ENCODE assay signal across 8 cellular contexts in genomic region chr2:68252407-68253210, GRCh38. TPM values are rescaled to one million over a fixed set of nuclear protein-coding genes. Genes with fewer than 3 reads are reported as not detected.
A peak's percentile ranks its signal among the peaks of the same experiment; 100 is the strongest.
DNase-seq lines count a peak whose midpoint lies in the region; ATAC-seq and TF ChIP-seq lines count a peak whose summit lies in the region.

A gene with protein sequence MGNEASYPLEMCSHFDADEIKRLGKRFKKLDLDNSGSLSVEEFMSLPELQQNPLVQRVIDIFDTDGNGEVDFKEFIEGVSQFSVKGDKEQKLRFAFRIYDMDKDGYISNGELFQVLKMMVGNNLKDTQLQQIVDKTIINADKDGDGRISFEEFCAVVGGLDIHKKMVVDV (minus strand): TSS chr2:68252532. CDS start chr2:68252127, 405 bp downstream.

- POLR2A ChIA-PET in activated CD4-positive, alpha-beta memory T cell treated with anti-CD3 and anti-CD28 coated beads for 36 hours (lab: Charles Lee) = interaction anchor here (0.5 to 2.3 kb wide), 6 partner anchors 34 to 100 kb away, joined by 3 to 12 read pairs (median 4); partner anchors contain the start of gene PNO1

- TF ChIP-seq CTCF in CD14-positive monocyte (IDR thresholded peaks at IDR 0.05) (no peak), liver (IDR thresholded peaks at IDR 0.05; ENCODE audit: low read depth, low read length, missing input control) (no peak)

- peaks cover 0 to 3% (median 0%) of the 10 kb centered on the region in 7 donors for H3K9me3 Mint-ChIP-seq in CD14-positive monocyte
- no peaks in the 10 kb centered on the region for H3K9me3 Mint-ChIP-seq in activated CD4-positive, alpha-beta memory T cell treated with anti-CD3 and anti-CD28 coated beads for 36 hours

- H3K9ac ChIP-seq in liver (ENCODE audit: low read depth in 1 of 2, low read length in 2 of 2) = peak within 1 kb of the TSS; percentile 89 to 95

- H3K9me3 ChIP-seq in liver (ENCODE audit: control insufficient read depth in 4 of 4, low read length in 3 of 4) = no peaks in the 10 kb centered on the region

- H3K4me3 Mint-ChIP-seq in CD14-positive monocyte = peak within 1 kb of the TSS; percentile 98 to 99
- peak within 1 kb of the TSS; percentile 98 for H3K4me3 Mint-ChIP-seq in activated CD4-positive, alpha-beta memory T cell treated with anti-CD3 and anti-CD28 coated beads for 36 hours

- H3K4me3 ChIP-seq in liver (ENCODE audit: low read depth in 1 of 3, low read length in 3 of 3) = peak within 1 kb of the TSS; percentile 85 to 96 (median 86)

- DNase-seq in CD14-positive monocyte (ENCODE audit: low spot score) (peak; percentile 97), NCI-H82 (lab: John Stamatoyannopoulos, UW) (peak; percentile 97), dermis microvascular lymphatic vessel endothelial cell (ENCODE audit: low read depth in 2 of 2) (peak; percentile 87 to 97)
- peak; percentile 97 for DNase-seq in activated CD4-positive, alpha-beta memory T cell treated with anti-CD3 and anti-CD28 coated beads for 36 hours
- peak; percentile 93 for DNase-seq in stimulated activated CD4-positive, alpha-beta T cell treated with anti-CD3 and anti-CD28 coated beads, Interleukin-4, amount 100 ng/mL, for 1 hour

- H3K27me3 ChIP-seq in liver (ENCODE audit: control insufficient read depth in 4 of 4, insufficient read depth in 4 of 4, low read length in 3 of 4) = no peaks in the 10 kb centered on the region

- intact Hi-C loops in CD14-positive monocyte (cut with micrococcal nuclease) = loop anchor here (2.0 to 10.0 kb wide), 5 partner anchors 55 to 188 kb away; partner anchors contain the start of genes C1D (in 1 of the 2) and PNO1 (in 1 of the 2)
- intact Hi-C loops in activated CD4-positive, alpha-beta memory T cell treated with anti-CD3 and anti-CD28 coated beads for 36 hours (cut with micrococcal nuclease) = loop anchor here (1.0 to 10.0 kb wide), 5 partner anchors 110 to 655 kb away; no protein-coding TSS in a partner anchor

- peak within 1 kb of the TSS; percentile 98 to 99 (median 99) for H3K27ac Mint-ChIP-seq in CD14-positive monocyte
- peak within 1 kb of the TSS; percentile 98 for H3K27ac Mint-ChIP-seq in activated CD4-positive, alpha-beta memory T cell treated with anti-CD3 and anti-CD28 coated beads for 36 hours

- no peaks in the 10 kb centered on the region for H3K36me3 Mint-ChIP-seq in CD14-positive monocyte
- H3K36me3 Mint-ChIP-seq in activated CD4-positive, alpha-beta memory T cell treated with anti-CD3 and anti-CD28 coated beads for 36 hours = peaks cover 18% of the 10 kb centered on the region

- H3K36me3 ChIP-seq in liver (ENCODE audit: control insufficient read depth in 4 of 4, insufficient read depth in 3 of 4, low read depth in 1 of 4, low read length in 3 of 4) = no peaks in the 10 kb centered on the region

- CTCF ChIA-PET in activated CD4-positive, alpha-beta memory T cell treated with anti-CD3 and anti-CD28 coated beads for 36 hours (lab: Charles Lee) = interaction anchor here (0.8 to 4.3 kb wide), 7 partner anchors 31 to 211 kb away, joined by 3 to 36 read pairs (median 9); no protein-coding TSS in a partner anchor

- ATAC-seq in GM19397 (IDR thresholded peaks at IDR 0.05; ENCODE audit: unreplicated experiment) (peak; percentile 90), HG03565 (IDR thresholded peaks at IDR 0.05; ENCODE audit: unreplicated experiment) (peak; percentile 71)

- H3K27ac ChIP-seq in liver (ENCODE audit: low read depth in 1 of 2, low read length in 2 of 2) = peak within 1 kb of the TSS; percentile 95 to 97

- H3K4me1 Mint-ChIP-seq in CD14-positive monocyte = peaks cover 34% of the 10 kb centered on the region
- H3K4me1 Mint-ChIP-seq in activated CD4-positive, alpha-beta memory T cell treated with anti-CD3 and anti-CD28 coated beads for 36 hours (ENCODE audit: low read depth) = peaks cover 37% of the 10 kb centered on the region

- TF ChIP-seq RAD21 in liver (IDR thresholded peaks at IDR 0.05) = peak in 1 of 2 donors; percentile 24

- peaks cover 4 to 37% (median 22%) of the 10 kb centered on the region in 4 donors for H3K4me1 ChIP-seq in liver (ENCODE audit: control insufficient read depth in 4 of 4, insufficient read depth in 4 of 4, low read length in 3 of 4)

- under 1% methylated on average over 77 of the region's 77 CpGs for WGBS in liver

- H3K27me3 Mint-ChIP-seq in CD14-positive monocyte (ENCODE audit: low read depth in 3 of 3) = peaks cover 0 to 2% (median 0%) of the 10 kb centered on the region in 3 donors
- no peaks in the 10 kb centered on the region for H3K27me3 Mint-ChIP-seq in activated CD4-positive, alpha-beta memory T cell treated with anti-CD3 and anti-CD28 coated beads for 36 hours

TF ChIP-seq in liver, 16 proteins besides CTCF, POLR2A, EP300 and RAD21:
- TF ChIP-seq MAX (IDR thresholded peaks at IDR 0.05) = no peak
- TF ChIP-seq TAF1 (conservative IDR thresholded peaks at IDR 0.05) = no peak
- TF ChIP-seq HNF4G (IDR thresholded peaks at IDR 0.05) = no peak
- TF ChIP-seq SP1 (IDR thresholded peaks at IDR 0.05) = peak; percentile 51
- TF ChIP-seq FOXA1 (IDR thresholded peaks at IDR 0.05) = no peak
- TF ChIP-seq ATF3 (IDR thresholded peaks at IDR 0.05) = no peak
- no peak for TF ChIP-seq JUND (IDR thresholded peaks at IDR 0.05)
- TF ChIP-seq NR2F2 (IDR thresholded peaks at IDR 0.05) = no peak
- peak; percentile 72 for TF ChIP-seq YY1 (IDR thresholded peaks at IDR 0.05)
- peak; percentile 36 to 76 for TF ChIP-seq EGR1 (IDR thresholded peaks at IDR 0.05; ENCODE audit: low read depth in 2 of 2)
- peak in 1 of 2 donors; percentile 83 for TF ChIP-seq GABPA (IDR thresholded peaks at IDR 0.05 in 1 of 2, conservative IDR thresholded peaks at IDR 0.05 in 1 of 2)
- TF ChIP-seq, protein P1, sequence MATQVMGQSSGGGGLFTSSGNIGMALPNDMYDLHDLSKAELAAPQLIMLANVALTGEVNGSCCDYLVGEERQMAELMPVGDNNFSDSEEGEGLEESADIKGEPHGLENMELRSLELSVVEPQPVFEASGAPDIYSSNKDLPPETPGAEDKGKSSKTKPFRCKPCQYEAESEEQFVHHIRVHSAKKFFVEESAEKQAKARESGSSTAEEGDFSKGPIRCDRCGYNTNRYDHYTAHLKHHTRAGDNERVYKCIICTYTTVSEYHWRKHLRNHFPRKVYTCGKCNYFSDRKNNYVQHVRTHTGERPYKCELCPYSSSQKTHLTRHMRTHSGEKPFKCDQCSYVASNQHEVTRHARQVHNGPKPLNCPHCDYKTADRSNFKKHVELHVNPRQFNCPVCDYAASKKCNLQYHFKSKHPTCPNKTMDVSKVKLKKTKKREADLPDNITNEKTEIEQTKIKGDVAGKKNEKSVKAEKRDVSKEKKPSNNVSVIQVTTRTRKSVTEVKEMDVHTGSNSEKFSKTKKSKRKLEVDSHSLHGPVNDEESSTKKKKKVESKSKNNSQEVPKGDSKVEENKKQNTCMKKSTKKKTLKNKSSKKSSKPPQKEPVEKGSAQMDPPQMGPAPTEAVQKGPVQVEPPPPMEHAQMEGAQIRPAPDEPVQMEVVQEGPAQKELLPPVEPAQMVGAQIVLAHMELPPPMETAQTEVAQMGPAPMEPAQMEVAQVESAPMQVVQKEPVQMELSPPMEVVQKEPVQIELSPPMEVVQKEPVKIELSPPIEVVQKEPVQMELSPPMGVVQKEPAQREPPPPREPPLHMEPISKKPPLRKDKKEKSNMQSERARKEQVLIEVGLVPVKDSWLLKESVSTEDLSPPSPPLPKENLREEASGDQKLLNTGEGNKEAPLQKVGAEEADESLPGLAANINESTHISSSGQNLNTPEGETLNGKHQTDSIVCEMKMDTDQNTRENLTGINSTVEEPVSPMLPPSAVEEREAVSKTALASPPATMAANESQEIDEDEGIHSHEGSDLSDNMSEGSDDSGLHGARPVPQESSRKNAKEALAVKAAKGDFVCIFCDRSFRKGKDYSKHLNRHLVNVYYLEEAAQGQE (IDR thresholded peaks at IDR 0.05) = peak; percentile 27
- TF ChIP-seq HNF4A (conservative IDR thresholded peaks at IDR 0.05) = no peak
- TF ChIP-seq FOXA2 (IDR thresholded peaks at IDR 0.05) = peak; percentile 7
- TF ChIP-seq, protein P2, sequence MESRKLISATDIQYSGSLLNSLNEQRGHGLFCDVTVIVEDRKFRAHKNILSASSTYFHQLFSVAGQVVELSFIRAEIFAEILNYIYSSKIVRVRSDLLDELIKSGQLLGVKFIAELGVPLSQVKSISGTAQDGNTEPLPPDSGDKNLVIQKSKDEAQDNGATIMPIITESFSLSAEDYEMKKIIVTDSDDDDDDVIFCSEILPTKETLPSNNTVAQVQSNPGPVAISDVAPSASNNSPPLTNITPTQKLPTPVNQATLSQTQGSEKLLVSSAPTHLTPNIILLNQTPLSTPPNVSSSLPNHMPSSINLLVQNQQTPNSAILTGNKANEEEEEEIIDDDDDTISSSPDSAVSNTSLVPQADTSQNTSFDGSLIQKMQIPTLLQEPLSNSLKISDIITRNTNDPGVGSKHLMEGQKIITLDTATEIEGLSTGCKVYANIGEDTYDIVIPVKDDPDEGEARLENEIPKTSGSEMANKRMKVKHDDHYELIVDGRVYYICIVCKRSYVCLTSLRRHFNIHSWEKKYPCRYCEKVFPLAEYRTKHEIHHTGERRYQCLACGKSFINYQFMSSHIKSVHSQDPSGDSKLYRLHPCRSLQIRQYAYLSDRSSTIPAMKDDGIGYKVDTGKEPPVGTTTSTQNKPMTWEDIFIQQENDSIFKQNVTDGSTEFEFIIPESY (IDR thresholded peaks at IDR 0.05) = no peak
- no peak for TF ChIP-seq RXRA (IDR thresholded peaks at IDR 0.05)

RNA-seq across cellular contexts. Expression of the gene that starts here (rescaled TPM):
- polyA plus RNA-seq in CD14-positive monocyte = 10 to 100 TPM in 1 of 2 donors, 1 to 10 TPM in 1; 8.7 to 10.7 TPM
- 10 to 100 TPM; 76.2 to 76.6 TPM for total RNA-seq in activated CD4-positive, alpha-beta memory T cell treated with anti-CD3 and anti-CD28 coated beads for 36 hours
- 16.6 and 25.8 TPM in 2 replicates for total RNA-seq in dermis microvascular lymphatic vessel endothelial cell
- 10 to 100 TPM; 22.5 to 42.5 TPM for total RNA-seq in liver
- polyA plus RNA-seq in liver = 10 to 100 TPM in 1 of 2 donors, 1 to 10 TPM in 1; 2.4 to 14.1 TPM

Comparison
In these comparisons a context has a peak if more than half of its experiments do, and no peak if none do; other contexts are left out.
1. Peak in every context shown above with its lines: DNase-seq, ATAC-seq, H3K4me3 ChIP-seq and H3K27ac ChIP-seq.